ENCODE assay signal across 1 cellular context in genomic region chr3:69938061-69938460, GRCh38.
TF ChIP-seq lines count a peak whose summit lies in the region.

No MANE protein-coding gene starts in this region.

TF ChIP-seq in IMR-90, 13 proteins besides CTCF, POLR2A, EP300 and RAD21:
- TF ChIP-seq, protein P1, sequence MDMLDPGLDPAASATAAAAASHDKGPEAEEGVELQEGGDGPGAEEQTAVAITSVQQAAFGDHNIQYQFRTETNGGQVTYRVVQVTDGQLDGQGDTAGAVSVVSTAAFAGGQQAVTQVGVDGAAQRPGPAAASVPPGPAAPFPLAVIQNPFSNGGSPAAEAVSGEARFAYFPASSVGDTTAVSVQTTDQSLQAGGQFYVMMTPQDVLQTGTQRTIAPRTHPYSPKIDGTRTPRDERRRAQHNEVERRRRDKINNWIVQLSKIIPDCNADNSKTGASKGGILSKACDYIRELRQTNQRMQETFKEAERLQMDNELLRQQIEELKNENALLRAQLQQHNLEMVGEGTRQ (IDR thresholded peaks at IDR 0.05; ENCODE audit: low read depth, low read length): no peak
- TF ChIP-seq BHLHE40 (IDR thresholded peaks at IDR 0.05; ENCODE audit: low read depth, low read length) (no peak), RFX5 (IDR thresholded peaks at IDR 0.05; ENCODE audit: low read depth, low read length) (no peak)
